16 cellular contexts compared by ENCODE assay signal in the genomic region with DNA sequence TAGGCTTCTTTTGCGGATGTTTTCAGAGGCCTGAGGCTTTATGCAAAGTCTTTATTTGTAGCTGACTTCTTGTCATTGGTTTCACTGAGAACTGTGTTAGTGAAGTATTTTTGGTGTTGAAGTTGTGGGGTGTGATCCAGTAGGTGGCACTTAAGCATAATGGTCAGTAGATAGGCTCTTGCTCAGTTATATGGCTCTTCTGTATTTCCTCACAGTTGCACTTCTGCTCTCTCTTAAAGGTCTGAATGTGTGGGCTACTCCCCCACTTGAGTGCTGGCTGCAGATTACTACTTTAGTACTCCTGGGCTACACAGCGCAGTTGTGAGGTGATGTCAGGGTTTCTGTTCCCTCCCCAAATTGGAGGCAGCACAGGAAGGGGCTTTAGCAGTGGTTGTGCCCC.
DNase-seq lines count a peak whose midpoint lies in the region; ATAC-seq and TF ChIP-seq lines count a peak whose summit lies in the region.
"Had no signal": no experiment of that assay in that cellular context is flagged by ENCODE, and none has a peak within 500 bp of the region (broad histone marks: within the 10 kb centered on the region; RNA-seq: fewer than 3 reads in every experiment).

No MANE protein-coding gene starts in this region.

- WGBS in neuronal stem cell (ENCODE audit: extremely low coverage in 2 of 2, insufficient read length in 2 of 2, insufficient replicate concordance in 1 of 2), 2 donors = no CpG with 5 or more reads among the region's 2 CpGs

- no peak overlapping the region for H2BK12ac ChIP-seq in neuronal stem cell (ENCODE audit: low read length)

- H3K4ac ChIP-seq in neuronal stem cell (ENCODE audit: low read length) = no peak overlapping the region

- no peak overlapping the region for H2BK15ac ChIP-seq in neuronal stem cell (ENCODE audit: low read length)

- H3K79me1 ChIP-seq in neuronal stem cell (ENCODE audit: low read depth, low read length) = no peaks in the 10 kb centered on the region

- H3K4me3 Mint-ChIP-seq in activated naive CD4-positive, alpha-beta T cell treated with anti-CD3 and anti-CD28 coated beads, Interleukin-2, amount 50 U/mL, for 24 hours = no peak overlapping the region
- H3K4me3 Mint-ChIP-seq: activated naive CD8-positive, alpha-beta T cell had no signal

- H3K27me3 ChIP-seq in neuronal stem cell (ENCODE audit: control insufficient read depth in 3 of 3, insufficient read depth in 3 of 3, low read depth in 1 of 3, low read length in 3 of 3) = no peaks in the 10 kb centered on the region

- H3K9ac ChIP-seq in neuronal stem cell (ENCODE audit: low read depth, low read length, poor library complexity) = no peak overlapping the region
- H3K9ac ChIP-seq: parathyroid adenoma had no signal

- H2BK120ac ChIP-seq in neuronal stem cell (ENCODE audit: low read depth, low read length) = no peak overlapping the region

- H3K27ac ChIP-seq in VCaP (no peak overlapping the region; the same call in 1 of the 2 replicates), neuronal stem cell (replicated peaks; ENCODE audit: low read length) (no peak overlapping the region)
- H3K27ac ChIP-seq: parathyroid adenoma had no signal

- no peak overlapping the region for H3K23ac ChIP-seq in neuronal stem cell (ENCODE audit: low read depth, low read length, poor library complexity)

- TF ChIP-seq CTCF in VCaP (conservative IDR thresholded peaks at IDR 0.05) = 0 out of 2 replicates have a peak, but pooled peaks have one; percentile 16

- no peaks in the 10 kb centered on the region for H3K36me3 Mint-ChIP-seq in activated naive CD4-positive, alpha-beta T cell treated with anti-CD3 and anti-CD28 coated beads, Interleukin-2, amount 50 U/mL, for 24 hours
- H3K36me3 Mint-ChIP-seq: activated naive CD8-positive, alpha-beta T cell had no signal

- ATAC-seq in HG03354 (IDR thresholded peaks at IDR 0.05; ENCODE audit: poor library complexity, severe bottlenecking, unreplicated experiment) (peak; percentile 53), HG02981 (IDR thresholded peaks at IDR 0.05; ENCODE audit: unreplicated experiment) (no peak), GM18517 (IDR thresholded peaks at IDR 0.05; ENCODE audit: unreplicated experiment) (no peak)
- ATAC-seq: activated CD4-positive, CD25-positive, alpha-beta regulatory T cell treated with anti-CD3 and anti-CD28 coated beads, Interleukin-2, amount 50 U/mL, for 24 hours; mucosa of descending colon had no signal

- no peak overlapping the region for H3K4me3 ChIP-seq in neuronal stem cell (ENCODE audit: low read length in 2 of 2)
- H3K4me3 ChIP-seq: mucosa of descending colon had no signal

- H3K4me1 ChIP-seq in neuronal stem cell (ENCODE audit: control insufficient read depth in 2 of 2, insufficient read depth in 1 of 2, low read depth in 1 of 2, low read length in 2 of 2) = peaks cover 0 to 3% of the 10 kb centered on the region in 2 donors
- H3K4me1 ChIP-seq: parathyroid adenoma had no signal

- H2BK5ac ChIP-seq in neuronal stem cell (ENCODE audit: low read length) = no peak overlapping the region

- H3K36me3 ChIP-seq in neuronal stem cell (replicated peaks in 1 of 2; ENCODE audit: control insufficient read depth in 2 of 2, insufficient read depth in 2 of 2, low read length in 2 of 2) = no peaks in the 10 kb centered on the region

- peak overlapping the region; percentile 26 for H3K27ac Mint-ChIP-seq in activated naive CD4-positive, alpha-beta T cell treated with anti-CD3 and anti-CD28 coated beads, Interleukin-2, amount 50 U/mL, for 24 hours
- H3K27ac Mint-ChIP-seq: activated naive CD8-positive, alpha-beta T cell had no signal

- peaks cover 1% of the 10 kb centered on the region for H3K27me3 Mint-ChIP-seq in activated naive CD4-positive, alpha-beta T cell treated with anti-CD3 and anti-CD28 coated beads, Interleukin-2, amount 50 U/mL, for 24 hours

- DNase-seq in activated naive CD4-positive, alpha-beta T cell treated with Interleukin-2 at 50 U/mL for 16 hours = no peak
- DNase-seq in neuronal stem cell (ENCODE audit: low spot score) = no peak
- DNase-seq in stimulated activated CD4-positive, alpha-beta T cell treated with anti-CD3 and anti-CD28 coated beads, Interleukin-2, amount 100 ng/mL, for 48 hours = no peak
- DNase-seq: kidney, mucosa of descending colon, NCI-H1048, NCI-H2227 treated with DMSO at 0.1 percent for 48 hours had no signal

- peaks cover 22% of the 10 kb centered on the region for H3K9me3 Mint-ChIP-seq in activated naive CD4-positive, alpha-beta T cell treated with anti-CD3 and anti-CD28 coated beads, Interleukin-2, amount 50 U/mL, for 24 hours

- H3K14ac ChIP-seq in neuronal stem cell (ENCODE audit: low read length) = no peak overlapping the region

- H3K4me1 Mint-ChIP-seq in activated naive CD4-positive, alpha-beta T cell treated with anti-CD3 and anti-CD28 coated beads, Interleukin-2, amount 50 U/mL, for 24 hours = no peaks in the 10 kb centered on the region

- H3K18ac ChIP-seq in neuronal stem cell (ENCODE audit: low read length) = peak overlapping the region; percentile 27

- H2AK5ac ChIP-seq in neuronal stem cell (ENCODE audit: low read depth, low read length) = no peak overlapping the region

- no peak overlapping the region for H3K4me2 ChIP-seq in neuronal stem cell (ENCODE audit: insufficient read depth, low read length, poor library complexity, severe bottlenecking)

- H4K8ac ChIP-seq in neuronal stem cell (ENCODE audit: low read depth, low read length) = no peak overlapping the region

- no peak overlapping the region for H2AFZ ChIP-seq in neuronal stem cell (ENCODE audit: low read length)
- H2AFZ ChIP-seq: parathyroid adenoma had no signal

- peaks cover 0 to 4% of the 10 kb centered on the region in 2 donors for H3K9me3 ChIP-seq in neuronal stem cell (replicated peaks in 1 of 2; ENCODE audit: control insufficient read depth in 2 of 2, insufficient read depth in 1 of 2, low read depth in 1 of 2, low read length in 2 of 2)
- H3K9me3 ChIP-seq: Caco-2, mucosa of descending colon had no signal

- H4K91ac ChIP-seq in neuronal stem cell (ENCODE audit: low read depth, low read length, poor library complexity) = no peak overlapping the region
